15 cellular contexts compared by ENCODE assay signal in the genomic region with DNA sequence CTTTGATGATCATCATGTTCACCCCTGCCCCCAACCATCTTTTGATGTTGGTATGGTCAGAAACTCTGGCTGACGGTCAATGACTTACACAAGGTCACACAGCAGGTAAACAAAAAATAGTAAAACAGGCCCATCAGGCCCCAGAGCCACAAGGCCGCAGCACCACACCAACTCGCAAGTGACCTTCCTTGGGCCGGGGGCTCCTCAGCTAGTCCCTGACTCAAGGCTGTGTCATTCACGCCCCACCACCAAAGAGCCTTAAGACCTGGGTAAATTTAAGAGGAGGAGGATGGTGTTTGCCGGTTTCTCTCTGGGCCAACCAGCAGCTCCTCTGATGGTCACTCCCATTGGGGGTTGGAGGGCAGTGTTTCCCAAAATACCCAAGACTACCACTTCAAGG. TPM values are rescaled to one million over a fixed set of nuclear protein-coding genes. Genes with fewer than 3 reads are reported as not detected.
A peak's percentile ranks its signal among the peaks of the same experiment; 100 is the strongest.
DNase-seq lines count a peak whose midpoint lies in the region; ATAC-seq, FAIRE-seq and TF ChIP-seq lines count a peak whose summit lies in the region.
"Had no signal": no experiment of that assay in that cellular context is flagged by ENCODE, and none has a peak within 500 bp of the region (broad histone marks: within the 10 kb centered on the region; RNA-seq: fewer than 3 reads in every experiment).

No MANE protein-coding gene starts in this region.

- in situ Hi-C loops in GM13976 (cut with MboI; ENCODE audit: low sequenced_read_pairs, unreplicated experiment): no loop called here

- no peak overlapping the region for H3K27ac Mint-ChIP-seq in activated CD8-positive, alpha-beta memory T cell treated with anti-CD3 and anti-CD28 coated beads, Interleukin-2, amount 10 ng/mL, durations not matched to agents 7 days and 5 days
- peak overlapping the region; percentile 16 to 27 for H3K27ac Mint-ChIP-seq in effector memory CD8-positive, alpha-beta T cell
- peak overlapping the region; percentile 10 for H3K27ac Mint-ChIP-seq in stimulated activated memory B cell treated with anti-CD40 and anti-IgM and Interleukin-4, amounts not matched to agents 10 μg/mL and 1 μg/mL and 100 μg/mL, for 72 hours

- peaks cover 31% of the 10 kb centered on the region for H3K4me1 Mint-ChIP-seq in activated CD8-positive, alpha-beta memory T cell treated with anti-CD3 and anti-CD28 coated beads, Interleukin-2, amount 10 ng/mL, durations not matched to agents 7 days and 5 days
- peaks cover 28 to 36% of the 10 kb centered on the region in 2 donors for H3K4me1 Mint-ChIP-seq in effector memory CD8-positive, alpha-beta T cell (ENCODE audit: low read depth in 2 of 2)
- H3K4me1 Mint-ChIP-seq in stimulated activated memory B cell treated with anti-CD40 and anti-IgM and Interleukin-4, amounts not matched to agents 10 μg/mL and 1 μg/mL and 100 μg/mL, for 72 hours: peaks cover 32% of the 10 kb centered on the region

- H3K9me3 Mint-ChIP-seq in activated CD8-positive, alpha-beta memory T cell treated with anti-CD3 and anti-CD28 coated beads, Interleukin-2, amount 10 ng/mL, durations not matched to agents 7 days and 5 days (ENCODE audit: low read depth): no peaks in the 10 kb centered on the region
- H3K9me3 Mint-ChIP-seq in effector memory CD8-positive, alpha-beta T cell: no peaks in the 10 kb centered on the region
- no peaks in the 10 kb centered on the region for H3K9me3 Mint-ChIP-seq in stimulated activated memory B cell treated with anti-CD40 and anti-IgM and Interleukin-4, amounts not matched to agents 10 μg/mL and 1 μg/mL and 100 μg/mL, for 72 hours

- peak; percentile 26; the same call in 1 of the 2 replicates for TF ChIP-seq POLR2A in GM12892 (IDR thresholded peaks at IDR 0.05; ENCODE audit: low read depth, low read length)

- ATAC-seq in activated CD8-positive, alpha-beta memory T cell treated with anti-CD3 and anti-CD28 coated beads, Interleukin-2, amount 10 ng/mL, durations not matched to agents 7 days and 5 days: no peak
- no peak for ATAC-seq in effector memory CD8-positive, alpha-beta T cell (replicated peaks)
- no peak for ATAC-seq in stimulated activated memory B cell treated with anti-CD40 and anti-IgM and Interleukin-4, amounts not matched to agents 10 μg/mL and 1 μg/mL and 100 μg/mL, for 72 hours
- no peak for ATAC-seq in GM18519 (IDR thresholded peaks at IDR 0.05; ENCODE audit: low FRiP score, unreplicated experiment)

- FAIRE-seq in GM12892 (lab: Jason Lieb, UNC): no peak

- no peaks in the 10 kb centered on the region for H3K27me3 Mint-ChIP-seq in activated CD8-positive, alpha-beta memory T cell treated with anti-CD3 and anti-CD28 coated beads, Interleukin-2, amount 10 ng/mL, durations not matched to agents 7 days and 5 days
- H3K27me3 Mint-ChIP-seq in effector memory CD8-positive, alpha-beta T cell: no peaks in the 10 kb centered on the region
- no peaks in the 10 kb centered on the region for H3K27me3 Mint-ChIP-seq in stimulated activated memory B cell treated with anti-CD40 and anti-IgM and Interleukin-4, amounts not matched to agents 10 μg/mL and 1 μg/mL and 100 μg/mL, for 72 hours

- no peaks in the 10 kb centered on the region for H3K36me3 Mint-ChIP-seq in activated CD8-positive, alpha-beta memory T cell treated with anti-CD3 and anti-CD28 coated beads, Interleukin-2, amount 10 ng/mL, durations not matched to agents 7 days and 5 days
- H3K36me3 Mint-ChIP-seq in effector memory CD8-positive, alpha-beta T cell (ENCODE audit: insufficient read depth): peaks cover 20% of the 10 kb centered on the region
- peaks cover 40% of the 10 kb centered on the region for H3K36me3 Mint-ChIP-seq in stimulated activated memory B cell treated with anti-CD40 and anti-IgM and Interleukin-4, amounts not matched to agents 10 μg/mL and 1 μg/mL and 100 μg/mL, for 72 hours

- CTCF ChIA-PET in activated CD8-positive, alpha-beta memory T cell treated with anti-CD3 and anti-CD28 coated beads, Interleukin-2, amount 10 ng/mL, durations not matched to agents 7 days and 5 days (lab: Charles Lee): no interaction called here

- no peak overlapping the region for H3K4me3 Mint-ChIP-seq in activated CD8-positive, alpha-beta memory T cell treated with anti-CD3 and anti-CD28 coated beads, Interleukin-2, amount 10 ng/mL, durations not matched to agents 7 days and 5 days
- H3K4me3 Mint-ChIP-seq in effector memory CD8-positive, alpha-beta T cell: no peak overlapping the region
- no peak overlapping the region for H3K4me3 Mint-ChIP-seq in stimulated activated memory B cell treated with anti-CD40 and anti-IgM and Interleukin-4, amounts not matched to agents 10 μg/mL and 1 μg/mL and 100 μg/mL, for 72 hours

- no peak for TF ChIP-seq CTCF in GM13976 (IDR thresholded peaks at IDR 0.05; ENCODE audit: borderline replicate concordance, control extremely low read depth, extremely low read depth, insufficient read depth, missing control alignments)

- DNase-seq in activated CD8-positive, alpha-beta memory T cell treated with anti-CD3 and anti-CD28 coated beads, Interleukin-2, amount 10 ng/mL, durations not matched to agents 7 days and 5 days: peak; percentile 30
- DNase-seq in activated CD8-positive, alpha-beta memory T cell treated with anti-CD3 and anti-CD28 coated beads, Interleukin-2, amount 50 U/mL, for 4 hours: no peak
- DNase-seq in GM12892 (ENCODE audit: insufficient read length): no peak
- DNase-seq in effector memory CD8-positive, alpha-beta T cell: no peak
- DNase-seq in Kasumi-1 (lab: John Stamatoyannopoulos, UW): no peak
- DNase-seq in GM13976 (ENCODE audit: low spot score): no peak
- DNase-seq: DMS79, GDM1, Karpas-422, NCI-H1930, NCI-H2171, NCI-H446 treated with DMSO at 0.1 percent for 48 hours, NCI-H774 had no signal

RNA-seq across cellular contexts. Expression of gene PSMB7, which starts 55.8 kb away (rescaled TPM):
- total RNA-seq in activated CD8-positive, alpha-beta memory T cell treated with anti-CD3 and anti-CD28 coated beads, Interleukin-2, amount 10 ng/mL, durations not matched to agents 7 days and 5 days: 100 to 1,000 TPM; 124 to 142 TPM
- polyA plus RNA-seq in GM12892 (2012; ENCODE audit: missing spikeins): 232 TPM
